7 cellular contexts compared by ENCODE assay signal in genomic region chr14:50232276-50232642, GRCh38. TPM values are rescaled to one million over a fixed set of nuclear protein-coding genes. Genes with fewer than 3 reads are reported as not detected.
A peak's percentile ranks its signal among the peaks of the same experiment; 100 is the strongest.
DNase-seq lines count a peak whose midpoint lies in the region; ATAC-seq and TF ChIP-seq lines count a peak whose summit lies in the region.

No MANE protein-coding gene starts in this region.

- intact Hi-C loops in activated CD8-positive, alpha-beta T cell treated with anti-CD3 and anti-CD28 coated beads for 36 hours (cut with micrococcal nuclease): loop anchor here (5.0 kb wide), 2 partner anchors 80 to 370 kb away; partner anchors contain the start of genes DMAC2L and L2HGDH
- intact Hi-C loops in spleen (cut with DNase I; ENCODE audit: low total_unique reads): no loop called here

- peaks cover 29% of the 10 kb centered on the region for H3K4me1 Mint-ChIP-seq in activated CD8-positive, alpha-beta T cell treated with anti-CD3 and anti-CD28 coated beads for 36 hours (ENCODE audit: low read depth)

- WGBS in hepatocyte (ENCODE audit: low lambda C conversion rate, missing lambda C conversion rate): 35% methylated on average over 13 of the region's 13 CpGs
- 44 to 56% (median 48%) methylated on average over 13 of the region's 13 CpGs for WGBS in spleen, 5 donors

- H3K79me2 ChIP-seq in hepatocyte: peaks cover 34% of the 10 kb centered on the region

- no peak for ATAC-seq in activated CD8-positive, alpha-beta T cell treated with anti-CD3 and anti-CD28 coated beads for 36 hours
- no peak for ATAC-seq in HG02981 (IDR thresholded peaks at IDR 0.05; ENCODE audit: unreplicated experiment)

- H3K9me3 ChIP-seq in hepatocyte (ENCODE audit: low read depth) (no peaks in the 10 kb centered on the region), spleen (peaks cover 0 to 7% (median 0%) of the 10 kb centered on the region in 8 donors)

- peak overlapping the region; percentile 75 for H3K27ac ChIP-seq in HL-60 (replicated peaks)
- H3K27ac ChIP-seq in hepatocyte: peak overlapping the region; percentile 94
- peak overlapping the region; percentile 86 to 100 (median 99) for H3K27ac ChIP-seq in spleen

- peaks cover 11% of the 10 kb centered on the region for H3K4me1 ChIP-seq in hepatocyte (ENCODE audit: insufficient read depth)
- H3K4me1 ChIP-seq in spleen: peaks cover 4 to 50% (median 34%) of the 10 kb centered on the region in 6 donors

- peaks cover 17% of the 10 kb centered on the region for H4K20me1 ChIP-seq in hepatocyte (ENCODE audit: insufficient read depth, poor library complexity, severe bottlenecking)

- peak overlapping the region; percentile 16 for H3K27ac Mint-ChIP-seq in activated CD8-positive, alpha-beta T cell treated with anti-CD3 and anti-CD28 coated beads for 36 hours

- CTCF ChIA-PET in activated CD8-positive, alpha-beta T cell treated with anti-CD3 and anti-CD28 coated beads for 36 hours (lab: Charles Lee): no interaction called here

- H3K4me2 ChIP-seq in hepatocyte: peak overlapping the region; percentile 79

- TF ChIP-seq POLR2A in spleen (IDR thresholded peaks at IDR 0.05): no peak

- H3K4me3 ChIP-seq in HL-60 (replicated peaks; ENCODE audit: insufficient read depth, low read length) (peak overlapping the region; percentile 87), hepatocyte (peak overlapping the region; percentile 43), spleen (peak overlapping the region; percentile 51 to 74 (median 68))

- DNase-seq in HL-60 (ENCODE audit: low read depth in 1 of 2, low spot score in 1 of 2) (no peak), hepatocyte (ENCODE audit: low spot score) (no peak), spleen (no peak), glomerular visceral epithelial cell (ENCODE audit: extremely low spot score) (no peak), germinal center (ENCODE audit: low spot score) (no peak)
- DNase-seq in activated CD8-positive, alpha-beta T cell treated with anti-CD3 and anti-CD28 coated beads for 36 hours: no peak

- peaks cover 13% of the 10 kb centered on the region for H3K9me3 Mint-ChIP-seq in activated CD8-positive, alpha-beta T cell treated with anti-CD3 and anti-CD28 coated beads for 36 hours

- H3K9me2 ChIP-seq in hepatocyte (replicated peaks; ENCODE audit: insufficient read depth): no peaks in the 10 kb centered on the region

- H3K36me3 Mint-ChIP-seq in activated CD8-positive, alpha-beta T cell treated with anti-CD3 and anti-CD28 coated beads for 36 hours (ENCODE audit: low read depth): peaks cover 10% of the 10 kb centered on the region

- no peaks in the 10 kb centered on the region for H3K27me3 Mint-ChIP-seq in activated CD8-positive, alpha-beta T cell treated with anti-CD3 and anti-CD28 coated beads for 36 hours

- H3K27me3 ChIP-seq in HL-60 (ENCODE audit: insufficient read depth, poor library complexity, severe bottlenecking) (no peaks in the 10 kb centered on the region), hepatocyte (no peaks in the 10 kb centered on the region), spleen (replicated peaks in 1 of 7) (no peaks in the 10 kb centered on the region)

- POLR2A ChIA-PET in activated CD8-positive, alpha-beta T cell treated with anti-CD3 and anti-CD28 coated beads for 36 hours (lab: Charles Lee): interaction anchor here (0.7 to 1.4 kb wide), 4 partner anchors 14 to 104 kb away, joined by 3 to 6 read pairs (median 4); no protein-coding TSS in a partner anchor

- H3K36me3 ChIP-seq in hepatocyte (replicated peaks; ENCODE audit: insufficient read depth, low read depth) (no peaks in the 10 kb centered on the region), spleen (no peaks in the 10 kb centered on the region)

- no peak for TF ChIP-seq CTCF in HL-60 (IDR thresholded peaks at IDR 0.05; ENCODE audit: insufficient read depth, low read length)
- no peak for TF ChIP-seq CTCF in activated CD8-positive, alpha-beta T cell treated with anti-CD3 and anti-CD28 coated beads for 36 hours (IDR thresholded peaks at IDR 0.05)
- no peak for TF ChIP-seq CTCF in hepatocyte (IDR thresholded peaks at IDR 0.05; ENCODE audit: poor library complexity)
- no peak for TF ChIP-seq CTCF in spleen (IDR thresholded peaks at IDR 0.05 in 8 of 11, conservative IDR thresholded peaks at IDR 0.05 in 3 of 11)

- H2AFZ ChIP-seq in hepatocyte: peak overlapping the region; percentile 70

- peak overlapping the region; percentile 73 for H3K4me3 Mint-ChIP-seq in activated CD8-positive, alpha-beta T cell treated with anti-CD3 and anti-CD28 coated beads for 36 hours

RNA-seq across cellular contexts. Expression of gene SOS2, which starts 0.9 kb away (rescaled TPM):
- 10 to 100 TPM; 14.7 to 16.4 TPM for total RNA-seq in activated CD8-positive, alpha-beta T cell treated with anti-CD3 and anti-CD28 coated beads for 36 hours
- total RNA-seq in hepatocyte (28.5 and 28.7 TPM in 2 replicates), spleen (10 to 100 TPM; 40.1 to 68.8 (median 55.5) TPM)
- polyA plus RNA-seq in hepatocyte (11.5 and 12.9 TPM in 2 replicates), spleen (1 to 10 TPM; 6.7 to 9.6 (median 7.0) TPM)
